8 cellular contexts compared by ENCODE assay signal in genomic region chr10:101060951-101061813, GRCh38. TPM values are rescaled to one million over a fixed set of nuclear protein-coding genes. Genes with fewer than 3 reads are reported as not detected.
A peak's percentile ranks its signal among the peaks of the same experiment; 100 is the strongest.
DNase-seq lines count a peak whose midpoint lies in the region; ATAC-seq, FAIRE-seq and TF ChIP-seq lines count a peak whose summit lies in the region.

No MANE protein-coding gene starts in this region.

- in situ Hi-C loops in Panc1 (cut with HindIII; ENCODE audit: low pct_unique_long_range_greater_than_20kb, low sequenced_read_pairs), result no loop called here

- ATAC-seq in GM21576 (IDR thresholded peaks at IDR 0.05; ENCODE audit: unreplicated experiment) (peak; percentile 45), Panc1 (peak; percentile 85)

- TF ChIP-seq EP300 in Ishikawa (IDR thresholded peaks at IDR 0.05; ENCODE audit: borderline replicate concordance), result no peak; the same call in 1 of the 2 replicates

- 1% methylated on average over 76 of the region's 76 CpGs for WGBS in thymus

- CTCF ChIA-PET in Panc1 (lab: Charles Lee), result interaction anchor here (0.6 to 2.2 kb wide), 9 partner anchors 10 to 775 kb away, joined by 3 to 19 read pairs (median 6); no protein-coding TSS in a partner anchor

- no peaks in the 10 kb centered on the region for H3K9me3 ChIP-seq in Panc1 (ENCODE audit: control insufficient read depth, insufficient read depth, low read depth, low read length)
- no peaks in the 10 kb centered on the region for H3K9me3 ChIP-seq in thymus (ENCODE audit: control insufficient read depth)

- TF ChIP-seq RAD21 in Ishikawa (IDR thresholded peaks at IDR 0.05; ENCODE audit: low read depth), result no peak

- DNase-seq in EH (ENCODE audit: low read depth), result peak; percentile 96
- no peak for DNase-seq in Panc1 (ENCODE audit: low read depth, low spot score)
- DNase-seq in activated gamma-delta T cell treated with anti-CD3 and anti-CD28 coated beads, Interleukin-2, amount 50 U/mL, for 16 hours (ENCODE audit: low read depth), result peak; percentile 84
- peak; percentile 98 to 99 for DNase-seq in frontal cortex (ENCODE audit: low spot score in 2 of 2)
- DNase-seq in nucleus accumbens (lab: John Stamatoyannopoulos, UW), result peak in 36 of 56 donors; percentile 53 to 93 (median 86)

- POLR2A ChIA-PET in Panc1 (lab: Charles Lee), result interaction anchor here (0.7 to 1.2 kb wide), 2 partner anchors 9 to 64 kb away, joined by 4 to 5 read pairs; no protein-coding TSS in a partner anchor

- no peaks in the 10 kb centered on the region for H3K27me3 ChIP-seq in Panc1 (ENCODE audit: control insufficient read depth, insufficient read depth, low read length)
- H3K27me3 ChIP-seq in thymus (ENCODE audit: control insufficient read depth, insufficient read depth), result peaks cover 49% of the 10 kb centered on the region

- intact Hi-C loops in Panc1 (cut with micrococcal nuclease; ENCODE audit: unreplicated experiment), result no loop called here

- H3K4me1 ChIP-seq in Panc1 (ENCODE audit: control insufficient read depth, insufficient read depth, low read length) (peaks cover 52% of the 10 kb centered on the region), thymus (ENCODE audit: control insufficient read depth, insufficient read depth, low read length) (peaks cover 20% of the 10 kb centered on the region)

- no peak for TF ChIP-seq CTCF in Panc1 (IDR thresholded peaks at IDR 0.05)

- H3K36me3 ChIP-seq in Panc1 (ENCODE audit: control insufficient read depth, insufficient read depth, low read length) (peaks cover 6% of the 10 kb centered on the region; the same call in 1 of the 2 replicates), thymus (ENCODE audit: control insufficient read depth, insufficient read depth) (no peaks in the 10 kb centered on the region)

- FAIRE-seq in frontal cortex (lab: Jason Lieb, UNC), result no peak

- no TSS peak for BruUV-seq in Panc1 (replicated peaks; lab: Mats Ljungman, UMichigan)

- H3K4me3 ChIP-seq in Panc1 (ENCODE audit: low read depth in 2 of 2, low read length in 2 of 2) (peak overlapping the region; percentile 76 to 77), thymus (ENCODE audit: low read length) (peak overlapping the region; percentile 79)

- peak overlapping the region; percentile 99 for H3K27ac ChIP-seq in Panc1 (ENCODE audit: low read length)
- peak overlapping the region; percentile 93 for H3K27ac ChIP-seq in thymus (ENCODE audit: low read depth)

TF ChIP-seq in Ishikawa, 13 proteins besides CTCF, POLR2A, EP300 and RAD21:
- TF ChIP-seq, protein P1, sequence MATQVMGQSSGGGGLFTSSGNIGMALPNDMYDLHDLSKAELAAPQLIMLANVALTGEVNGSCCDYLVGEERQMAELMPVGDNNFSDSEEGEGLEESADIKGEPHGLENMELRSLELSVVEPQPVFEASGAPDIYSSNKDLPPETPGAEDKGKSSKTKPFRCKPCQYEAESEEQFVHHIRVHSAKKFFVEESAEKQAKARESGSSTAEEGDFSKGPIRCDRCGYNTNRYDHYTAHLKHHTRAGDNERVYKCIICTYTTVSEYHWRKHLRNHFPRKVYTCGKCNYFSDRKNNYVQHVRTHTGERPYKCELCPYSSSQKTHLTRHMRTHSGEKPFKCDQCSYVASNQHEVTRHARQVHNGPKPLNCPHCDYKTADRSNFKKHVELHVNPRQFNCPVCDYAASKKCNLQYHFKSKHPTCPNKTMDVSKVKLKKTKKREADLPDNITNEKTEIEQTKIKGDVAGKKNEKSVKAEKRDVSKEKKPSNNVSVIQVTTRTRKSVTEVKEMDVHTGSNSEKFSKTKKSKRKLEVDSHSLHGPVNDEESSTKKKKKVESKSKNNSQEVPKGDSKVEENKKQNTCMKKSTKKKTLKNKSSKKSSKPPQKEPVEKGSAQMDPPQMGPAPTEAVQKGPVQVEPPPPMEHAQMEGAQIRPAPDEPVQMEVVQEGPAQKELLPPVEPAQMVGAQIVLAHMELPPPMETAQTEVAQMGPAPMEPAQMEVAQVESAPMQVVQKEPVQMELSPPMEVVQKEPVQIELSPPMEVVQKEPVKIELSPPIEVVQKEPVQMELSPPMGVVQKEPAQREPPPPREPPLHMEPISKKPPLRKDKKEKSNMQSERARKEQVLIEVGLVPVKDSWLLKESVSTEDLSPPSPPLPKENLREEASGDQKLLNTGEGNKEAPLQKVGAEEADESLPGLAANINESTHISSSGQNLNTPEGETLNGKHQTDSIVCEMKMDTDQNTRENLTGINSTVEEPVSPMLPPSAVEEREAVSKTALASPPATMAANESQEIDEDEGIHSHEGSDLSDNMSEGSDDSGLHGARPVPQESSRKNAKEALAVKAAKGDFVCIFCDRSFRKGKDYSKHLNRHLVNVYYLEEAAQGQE (IDR thresholded peaks at IDR 0.05; ENCODE audit: low read depth), result no peak
- TF ChIP-seq CREB1 (IDR thresholded peaks at IDR 0.05; ENCODE audit: low read depth), result no peak
- TF ChIP-seq TCF12 (IDR thresholded peaks at IDR 0.05; ENCODE audit: low read depth), result peak; percentile 60
- TF ChIP-seq EGR1 (IDR thresholded peaks at IDR 0.05), result peak; percentile 16; the same call in 1 of the 2 replicates
- no peak; the same call in none of the 2 replicates for TF ChIP-seq TEAD4 (IDR thresholded peaks at IDR 0.05)
- TF ChIP-seq USF1 (IDR thresholded peaks at IDR 0.05), result no peak; the same call in 1 of the 2 replicates
- no peak; the same call in 1 of the 2 replicates for TF ChIP-seq FOXM1 (IDR thresholded peaks at IDR 0.05; ENCODE audit: borderline replicate concordance, low read depth)
- TF ChIP-seq MAX (IDR thresholded peaks at IDR 0.05), result peak; percentile 78
- peak; percentile 59 for TF ChIP-seq NFIC (IDR thresholded peaks at IDR 0.05)
- TF ChIP-seq CEBPB (IDR thresholded peaks at IDR 0.05), result no peak
- TF ChIP-seq TAF1 (IDR thresholded peaks at IDR 0.05; ENCODE audit: low read depth), result peak; percentile 79
- peak; percentile 24; the same call in 1 of the 2 replicates for TF ChIP-seq ZBTB7A (IDR thresholded peaks at IDR 0.05; ENCODE audit: low read depth)
- TF ChIP-seq YY1 (IDR thresholded peaks at IDR 0.05; ENCODE audit: low read depth), result 0 out of 2 replicates have a peak, but pooled peaks have one; percentile 29
TF ChIP-seq in Ishikawa: peak in this region for 7.

RNA-seq across cellular contexts. Expression of gene KAZALD1, which starts 0.6 kb away (rescaled TPM):
- total RNA-seq in Panc1 (2021; ENCODE audit: unreplicated experiment) (21.2 TPM), frontal cortex (0.41 TPM)
- 17.5 TPM for polyA plus RNA-seq in Panc1 (2012; ENCODE audit: insufficient read length)
- polyA plus RNA-seq in thymus, result 2.3 TPM

RNA-seq across cellular contexts. Expression of gene SFXN3, which starts 30.1 kb away (rescaled TPM):
- total RNA-seq in Panc1 (2021; ENCODE audit: unreplicated experiment) (15.3 TPM), frontal cortex (45.7 TPM)
- polyA plus RNA-seq in Panc1 (2012; ENCODE audit: insufficient read length), result 12.9 TPM
- 16.3 TPM for polyA plus RNA-seq in thymus

RNA-seq across cellular contexts. Expression of gene PDZD7, which starts 30.3 kb away (rescaled TPM):
- total RNA-seq in Panc1 (2021; ENCODE audit: unreplicated experiment), result 1.8 TPM
- 2.0 TPM for polyA plus RNA-seq in Panc1 (2012; ENCODE audit: insufficient read length)
- total RNA-seq in frontal cortex, result 10.2 TPM
- polyA plus RNA-seq in thymus, result 1.4 TPM

Comparison
In these comparisons a context has a peak if more than half of its experiments do, and no peak if none do; other contexts are left out.
1. RNA of gene KAZALD1, which starts 0.6 kb away (total RNA-seq): 21.2 TPM in Panc1 (single experiment); 0.41 TPM in frontal cortex (single experiment); every median in the first group is over 10 times any median in the second.